In genomic region chr13:75550159-75550567, GRCh38 we compare ENCODE assay signal across 8 cellular contexts.
A peak's percentile ranks its signal among the peaks of the same experiment; 100 is the strongest.
DNase-seq lines count a peak whose midpoint lies in the region; ATAC-seq, FAIRE-seq and TF ChIP-seq lines count a peak whose summit lies in the region.

No MANE protein-coding gene starts in this region.

- no peaks in the 10 kb centered on the region for H3K27me3 ChIP-seq in OCI-LY1 (ENCODE audit: insufficient read depth, low read length)

- peaks cover 41% of the 10 kb centered on the region for H3K79me2 ChIP-seq in OCI-LY1 (ENCODE audit: insufficient read depth, low read length)

- H3K9me3 ChIP-seq in OCI-LY1 (ENCODE audit: low read length) = no peaks in the 10 kb centered on the region

- peak overlapping the region; percentile 81 for H3K9ac ChIP-seq in OCI-LY1 (ENCODE audit: low read length)

- H3K4me1 ChIP-seq in OCI-LY1 (ENCODE audit: insufficient read depth, low read length, severe bottlenecking) = peaks cover 29% of the 10 kb centered on the region

- ATAC-seq in GM18502 (IDR thresholded peaks at IDR 0.05; ENCODE audit: poor library complexity, unreplicated experiment) (peak; percentile 21), HG03066 (IDR thresholded peaks at IDR 0.05; ENCODE audit: low read depth, unreplicated experiment) (peak; percentile 6)

- peak overlapping the region; percentile 81 for H3K4me2 ChIP-seq in OCI-LY1 (ENCODE audit: low read length)

- H4K20me1 ChIP-seq in OCI-LY1 (ENCODE audit: insufficient read depth, low read length) = no peaks in the 10 kb centered on the region

- no peak overlapping the region for H3K27ac ChIP-seq in OCI-LY1 (ENCODE audit: low read depth, low read length, poor library complexity, severe bottlenecking)

- H2AFZ ChIP-seq in OCI-LY1 (ENCODE audit: low read length) = no peak overlapping the region

- H3K36me3 ChIP-seq in OCI-LY1 (ENCODE audit: insufficient read depth, low read length) = peaks cover 32% of the 10 kb centered on the region

- no peak for FAIRE-seq in D721Med (lab: Jason Lieb, UNC)

- H3K4me3 ChIP-seq in OCI-LY1 (ENCODE audit: low read depth, low read length, poor library complexity, severe bottlenecking) = peak overlapping the region; percentile 82
- H3K4me3 ChIP-seq in astrocyte of the spinal cord (ENCODE audit: low read depth, low read length) = peak overlapping the region; percentile 90

- H3F3A ChIP-seq in OCI-LY1 (ENCODE audit: insufficient read depth, low read length) = no peaks in the 10 kb centered on the region

- no peaks in the 10 kb centered on the region for H3K9me2 ChIP-seq in OCI-LY1 (ENCODE audit: low read depth, low read length)

- in situ Hi-C loops in astrocyte of the spinal cord (cut with HindIII; ENCODE audit: low sequenced_read_pairs) = no loop called here

- TF ChIP-seq CTCF in OCI-LY1 (IDR thresholded peaks at IDR 0.05; ENCODE audit: low read length) (no peak), astrocyte of the spinal cord (IDR thresholded peaks at IDR 0.05; ENCODE audit: low read depth, low read length) (no peak), D721Med (IDR thresholded peaks at IDR 0.05; ENCODE audit: insufficient read depth, missing control alignments) (no peak)

- DNase-seq in AG20443 (ENCODE audit: low spot score) (peak; percentile 63), astrocyte of the spinal cord (ENCODE audit: low read depth, low spot score) (peak; percentile 74), islet precursor cell (peak; percentile 56), D721Med (ENCODE audit: insufficient read length, low spot score) (no peak)
- DNase-seq in stimulated activated CD4-positive, alpha-beta T cell treated with anti-CD3 and anti-CD28 coated beads, Interleukin-4, amount 100 ng/mL, for 48 hours (ENCODE audit: low read depth in 2 of 2) = peak; percentile 13 to 16
